Comparison of ENCODE assay signal across 31 cellular contexts in the genomic region with DNA sequence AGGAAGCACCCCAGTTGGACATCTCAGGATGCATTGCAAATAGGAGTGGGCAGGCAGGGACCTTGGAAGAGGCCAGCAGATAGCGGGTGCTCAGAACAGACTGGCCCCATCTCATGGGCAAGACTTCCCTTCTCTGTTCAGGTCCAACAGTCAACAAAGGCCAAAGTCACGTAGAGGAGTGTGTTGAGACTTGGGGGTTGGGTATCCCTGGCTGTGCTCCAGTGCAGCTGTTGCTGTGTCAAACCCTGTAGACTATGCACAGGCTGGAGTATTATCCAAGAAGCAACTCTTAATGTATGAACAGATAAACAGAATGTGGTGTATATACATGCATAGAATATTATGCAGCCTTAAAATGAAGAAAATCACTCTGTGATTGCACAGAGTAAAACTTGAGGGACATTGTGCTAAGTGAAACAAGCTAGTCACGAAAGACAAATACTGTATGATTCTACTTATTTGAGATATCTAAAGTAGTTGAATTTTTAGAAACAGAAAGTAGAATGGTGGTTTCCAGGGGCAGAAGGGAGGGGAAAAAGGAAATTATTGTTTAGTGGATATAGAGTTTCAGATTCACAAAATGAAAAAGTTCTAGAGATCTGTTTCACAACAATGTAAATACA.
A peak's percentile ranks its signal among the peaks of the same experiment; 100 is the strongest.
DNase-seq lines count a peak whose midpoint lies in the region; ATAC-seq and TF ChIP-seq lines count a peak whose summit lies in the region.
"Had no signal": no experiment of that assay in that cellular context is flagged by ENCODE, and none has a peak within 500 bp of the region (broad histone marks: within the 10 kb centered on the region; RNA-seq: fewer than 3 reads in every experiment).

No MANE protein-coding gene starts in this region.

- no peak overlapping the region for H3K4me3 ChIP-seq in OCI-LY3 (ENCODE audit: low read length)
- H3K4me3 ChIP-seq: cardiac muscle cell, hepatocyte, K562, lower lobe of right lung, psoas muscle, stomach, uterus had no signal

- in situ Hi-C loops in KBM-7 (cut with MboI; ENCODE audit: low pct_unique_long_range_greater_than_20kb, low sequenced_read_pairs), result no loop called here

- H3K9ac ChIP-seq in OCI-LY3 (ENCODE audit: low read length), result no peak overlapping the region

- no peak for DNase-seq in HPDE6-E6E7 (ENCODE audit: extremely low spot score)
- no peak for DNase-seq in UCSD-AML1 (lab: John Stamatoyannopoulos, UW; ENCODE audit: unreplicated experiment)
- DNase-seq in hippocampal formation (lab: John Stamatoyannopoulos, UW), result no peak
- DNase-seq in KBM-7, result no peak
- DNase-seq: activated B cell treated with CpG ODN at 0.5 μM for 24 hours; activated CD4-positive, alpha-beta T cell treated with anti-CD3 and anti-CD28 coated beads, Interleukin-2, amount 50 U/mL, for 1 hour; activated gamma-delta T cell treated with Interleukin-2 at 50 U/mL for 16 hours; activated naive CD8-positive, alpha-beta T cell treated with anti-CD3 and anti-CD28 coated beads, Interleukin-2, amount 10 ng/mL, durations not matched to agents 7 days and 5 days; activated T-cell treated with anti-CD3 and anti-CD28 coated beads, Interleukin-2, amount 50 U/mL, for 1 hour; aorta; lower lobe of right lung; midbrain; natural killer cell; NCI-H1105; NCI-H187; NCI-H2171; NCI-H510A; psoas muscle; stimulated activated CD4-positive, alpha-beta T cell treated with anti-CD3 and anti-CD28 coated beads, Interleukin-12 subunit alpha, Interleukin-12 subunit beta, amount 100 ng/mL, for 4 hours; stimulated activated CD4-positive, alpha-beta T cell treated with anti-CD3 and anti-CD28 coated beads, Interleukin-2, amount 100 ng/mL, for 48 hours; stomach; T-cell; uterus had no signal

- peak overlapping the region; percentile 21; the same call in 1 of the 2 replicates for H3K4me2 ChIP-seq in OCI-LY3 (ENCODE audit: low read length)
- H3K4me2 ChIP-seq: hepatocyte had no signal

- ATAC-seq in GM18502 (IDR thresholded peaks at IDR 0.05; ENCODE audit: poor library complexity, unreplicated experiment) (peak; percentile 51), GM19395 (IDR thresholded peaks at IDR 0.05; ENCODE audit: unreplicated experiment) (peak; percentile 54), HG02973 (IDR thresholded peaks at IDR 0.05; ENCODE audit: unreplicated experiment) (peak; percentile 36)
- ATAC-seq: K562, lower lobe of right lung, natural killer cell, psoas muscle, sciatic nerve, T-cell had no signal

- no peak for TF ChIP-seq CTCF in OCI-LY3 (IDR thresholded peaks at IDR 0.05; ENCODE audit: low read depth, low read length)

- H4K20me1 ChIP-seq in OCI-LY3 (ENCODE audit: insufficient read depth, low read length), result no peaks in the 10 kb centered on the region

- H3K27me3 ChIP-seq in OCI-LY3 (ENCODE audit: low read depth, low read length), result peaks cover 31% of the 10 kb centered on the region
- H3K27me3 ChIP-seq: cardiac muscle cell, hepatocyte, stomach, uterus had no signal

- H3K79me2 ChIP-seq in OCI-LY3 (ENCODE audit: low read length), result no peaks in the 10 kb centered on the region
- H3K79me2 ChIP-seq: hepatocyte had no signal

- peaks cover 4% of the 10 kb centered on the region for H3K36me3 ChIP-seq in OCI-LY3 (replicated peaks; ENCODE audit: low read depth, low read length)
- H3K36me3 ChIP-seq: cardiac muscle cell, lower lobe of right lung, stomach, uterus had no signal

- H2AFZ ChIP-seq in OCI-LY3 (ENCODE audit: low read depth, low read length), result no peak overlapping the region
- H2AFZ ChIP-seq: hepatocyte had no signal

- H3K9me3 ChIP-seq in OCI-LY3 (ENCODE audit: insufficient read depth, low read length), result no peaks in the 10 kb centered on the region
- H3K9me3 ChIP-seq: lower lobe of right lung, psoas muscle, uterus had no signal

- H3K27ac ChIP-seq in OCI-LY3 (ENCODE audit: low read length), result no peak overlapping the region
- H3K27ac ChIP-seq: cardiac muscle cell, hepatocyte, lower lobe of right lung, psoas muscle, stomach, uterus had no signal

- peaks cover 29% of the 10 kb centered on the region for H3K4me1 ChIP-seq in OCI-LY3 (ENCODE audit: low read length)
- H3K4me1 ChIP-seq: lower lobe of right lung, psoas muscle, stomach, uterus had no signal
